Comparison of ENCODE assay signal across 23 cellular contexts in genomic region chr10:122343936-122344335, GRCh38.
"Had no signal": no experiment of that assay in that cellular context is flagged by ENCODE, and none has a peak within 500 bp of the region (broad histone marks: within the 10 kb centered on the region; RNA-seq: fewer than 3 reads in every experiment).

No MANE protein-coding gene starts in this region.

- H3K27ac ChIP-seq: adrenal gland, KMS-11, WERI-Rb-1 had no signal

- ATAC-seq: activated CD8-positive, alpha-beta T cell treated with anti-CD3 and anti-CD28 coated beads for 36 hours; T-cell had no signal

- H3K36me3 ChIP-seq: adrenal gland, MG63, WERI-Rb-1 had no signal

- H3K27me3 ChIP-seq: adrenal gland, MG63 had no signal

- H3K4me1 ChIP-seq: adrenal gland had no signal

- H3K9ac ChIP-seq: KMS-11 had no signal

- H3K4me3 ChIP-seq: adrenal gland, MG63 had no signal

- H3K4me2 ChIP-seq: KMS-11 had no signal

- DNase-seq: activated CD4-positive, alpha-beta T cell treated with anti-CD3 and anti-CD28 coated beads for 36 hours; activated CD8-positive, alpha-beta memory T cell treated with anti-CD3 and anti-CD28 coated beads, Interleukin-2, amount 50 U/mL, for 4 hours; activated CD8-positive, alpha-beta T cell treated with anti-CD3 and anti-CD28 coated beads for 36 hours; activated naive CD4-positive, alpha-beta T cell treated with anti-CD3 and anti-CD28 coated beads, Interleukin-2, amount 50 U/mL, for 16 hours; activated naive CD8-positive, alpha-beta T cell treated with anti-CD3 and anti-CD28 coated beads, Interleukin-2, amount 10 ng/mL, durations not matched to agents 7 days and 5 days; activated T-cell treated with anti-CD3 and anti-CD28 coated beads, Interleukin-2, amount 50 U/mL, for 1 hour; MG63; MV-4-11; NCI-H1092 treated with DMSO at 0.1 percent for 48 hours; NCI-H1417 treated with DMSO at 0.1 percent for 48 hours; NCI-H1694; NCI-H2029; NCI-H345; NCI-H510A; NCI-H526 treated with DMSO at 0.1 percent for 48 hours; NCI-H82; SIG-M5; T-cell; T-helper 2 cell; T1000; WERI-Rb-1 had no signal

- H3K9me3 ChIP-seq: adrenal gland, MG63 had no signal
